In the genomic region with DNA sequence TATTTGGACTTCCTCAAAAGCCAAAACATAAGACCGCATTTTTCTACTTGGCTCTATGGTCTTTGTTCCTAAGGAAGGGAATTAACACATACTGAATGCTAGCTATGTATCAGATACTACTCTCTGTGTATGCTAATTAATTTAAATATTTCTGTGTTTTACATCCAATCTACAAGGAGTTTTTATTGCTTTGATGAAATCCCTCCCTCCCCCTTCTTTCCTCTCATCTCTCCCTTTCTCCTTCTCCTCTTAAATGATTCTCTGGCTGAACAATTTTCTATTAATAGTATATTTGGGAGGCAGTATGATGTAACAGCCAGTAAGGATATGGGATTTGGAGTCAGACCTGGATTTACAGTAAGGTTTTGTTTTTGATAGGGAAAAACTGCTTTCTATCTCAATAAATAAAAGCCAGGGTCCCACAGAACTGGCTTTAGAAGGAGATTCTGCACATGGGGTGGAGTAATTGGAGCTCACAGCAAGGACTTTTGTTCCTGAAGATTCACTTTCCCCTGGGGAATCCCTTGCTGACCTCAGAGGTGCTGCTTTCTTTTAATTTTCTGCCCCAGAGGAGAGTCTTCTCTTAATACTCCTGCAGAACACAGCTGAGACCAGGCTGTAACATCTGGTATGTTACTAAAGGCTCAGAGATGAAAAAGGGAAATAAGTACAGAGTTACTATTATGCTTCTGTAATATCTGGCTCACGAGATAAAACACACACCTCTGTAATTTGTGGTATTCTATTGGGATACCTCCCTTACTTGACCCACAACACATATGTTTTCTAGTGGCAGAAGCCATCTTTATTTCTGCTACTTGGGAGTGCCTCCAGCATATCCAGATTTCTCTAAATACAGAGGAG, we compare ENCODE assay signal across 8 cellular contexts. TPM values are rescaled to one million over a fixed set of nuclear protein-coding genes. Genes with fewer than 3 reads are reported as not detected.
DNase-seq lines count a peak whose midpoint lies in the region; ATAC-seq and TF ChIP-seq lines count a peak whose summit lies in the region.

No MANE protein-coding gene starts in this region.

- peaks cover 6% of the 10 kb centered on the region for H3K36me3 Mint-ChIP-seq in activated T-helper 2 cell treated with anti-CD3 and anti-CD28 coated beads, Interferon-gamma antibody, Interleukin-2, Interleukin-4, amounts not matched to agents 10 μg/mL and 5 μg/mL and 100 μg/mL, durations not matched to agents 14 hours and 24 hours and 36 hours (ENCODE audit: low read depth)
- no peaks in the 10 kb centered on the region for H3K36me3 Mint-ChIP-seq in Caco-2 (ENCODE audit: insufficient read depth, unreplicated experiment)

- no peaks in the 10 kb centered on the region for H3K27me3 Mint-ChIP-seq in activated T-helper 2 cell treated with anti-CD3 and anti-CD28 coated beads, Interferon-gamma antibody, Interleukin-2, Interleukin-4, amounts not matched to agents 10 μg/mL and 5 μg/mL and 100 μg/mL, durations not matched to agents 14 hours and 24 hours and 36 hours (ENCODE audit: low read depth)
- no peaks in the 10 kb centered on the region for H3K27me3 Mint-ChIP-seq in Caco-2 (ENCODE audit: insufficient read depth, unreplicated experiment)

- peak overlapping the region; percentile 77 for H3K27ac Mint-ChIP-seq in activated T-helper 2 cell treated with anti-CD3 and anti-CD28 coated beads, Interferon-gamma antibody, Interleukin-2, Interleukin-4, amounts not matched to agents 10 μg/mL and 5 μg/mL and 100 μg/mL, durations not matched to agents 14 hours and 24 hours and 36 hours
- no peak overlapping the region for H3K27ac Mint-ChIP-seq in Caco-2 (ENCODE audit: unreplicated experiment)

- no peak overlapping the region for H2AFZ ChIP-seq in mesenchymal stem cell (ENCODE audit: low read depth, low read length)

- POLR2A ChIA-PET in Caco-2 (lab: Charles Lee) = interaction anchor here (1.3 kb wide), 1 partner anchor 14 kb away, joined by 3 read pairs; no protein-coding TSS in a partner anchor

- BruUV-seq in Caco-2 (replicated peaks; lab: Mats Ljungman, UMichigan) = no TSS peak

- no peak overlapping the region for H2BK12ac ChIP-seq in mesenchymal stem cell (ENCODE audit: low read length in 2 of 2)

- H3K14ac ChIP-seq in mesenchymal stem cell (ENCODE audit: low read length in 2 of 2) = no peak overlapping the region

- CTCF ChIA-PET in Caco-2 (lab: Charles Lee) = no interaction called here

- no peak overlapping the region for H2BK5ac ChIP-seq in mesenchymal stem cell (ENCODE audit: low read depth, low read length, poor library complexity, severe bottlenecking)

- intact Hi-C loops in activated T-helper 2 cell treated with anti-CD3 and anti-CD28 coated beads, Interferon-gamma antibody, Interleukin-2, Interleukin-4, amounts not matched to agents 10 μg/mL and 5 μg/mL and 100 μg/mL, durations not matched to agents 14 hours and 24 hours and 36 hours (cut with micrococcal nuclease) = loop anchor here (1.0 to 2.0 kb wide), 3 partner anchors 13 to 45 kb away; a partner anchor contains a TSS
- intact Hi-C loops in Caco-2 (cut with micrococcal nuclease; ENCODE audit: unreplicated experiment) = no loop called here

- no peak overlapping the region for H4K8ac ChIP-seq in mesenchymal stem cell (ENCODE audit: low read length)

- no peak overlapping the region for H2BK120ac ChIP-seq in mesenchymal stem cell (ENCODE audit: low read depth, low read length)

- H3K4me3 Mint-ChIP-seq in activated T-helper 2 cell treated with anti-CD3 and anti-CD28 coated beads, Interferon-gamma antibody, Interleukin-2, Interleukin-4, amounts not matched to agents 10 μg/mL and 5 μg/mL and 100 μg/mL, durations not matched to agents 14 hours and 24 hours and 36 hours (ENCODE audit: low read depth) = peak overlapping the region; percentile 52
- no peak overlapping the region for H3K4me3 Mint-ChIP-seq in Caco-2 (ENCODE audit: unreplicated experiment)

- H2BK15ac ChIP-seq in mesenchymal stem cell (ENCODE audit: low read depth, poor library complexity, severe bottlenecking) = no peak overlapping the region

- DNase-seq in DMS153 (lab: John Stamatoyannopoulos, UW) (peak; percentile 52), mesenchymal stem cell (peak; percentile 45), Caco-2 (no peak), left lobe of liver (ENCODE audit: low spot score) (no peak)
- peak; percentile 12 for DNase-seq in Jurkat, Clone E6-1 (ENCODE audit: low read depth, low spot score)
- DNase-seq in activated T-helper 2 cell treated with anti-CD3 and anti-CD28 coated beads, Interferon-gamma antibody, Interleukin-2, Interleukin-4, amounts not matched to agents 10 μg/mL and 5 μg/mL and 100 μg/mL, durations not matched to agents 14 hours and 24 hours and 36 hours (ENCODE audit: low spot score) = no peak
- no peak for DNase-seq in activated effector memory CD4-positive, alpha-beta T cell treated with Interleukin-2 at 50 U/mL for 16 hours

- no peak overlapping the region for H3K4ac ChIP-seq in mesenchymal stem cell (ENCODE audit: low read depth in 1 of 2, low read length in 2 of 2)

- H3K9ac ChIP-seq in mesenchymal stem cell (ENCODE audit: low read length) = peak overlapping the region; percentile 67

- no peak overlapping the region; the same call in 1 of the 2 replicates for H3K4me3 ChIP-seq in Jurkat, Clone E6-1 (ENCODE audit: low read length)
- no peak overlapping the region for H3K4me3 ChIP-seq in mesenchymal stem cell (ENCODE audit: insufficient read depth in 1 of 2, low read depth in 1 of 2, low read length in 2 of 2)
- H3K4me3 ChIP-seq in Caco-2 (ENCODE audit: low read depth, low read length) = no peak overlapping the region

- no peak overlapping the region for H2AK5ac ChIP-seq in mesenchymal stem cell (ENCODE audit: low read length, severe bottlenecking)

- H3K79me1 ChIP-seq in mesenchymal stem cell (replicated peaks; ENCODE audit: low read length, poor library complexity, severe bottlenecking) = peaks cover 1% of the 10 kb centered on the region

- no CpG with 5 or more reads among the region's 2 CpGs for WGBS in mesenchymal stem cell

- no peak overlapping the region for H3K23ac ChIP-seq in mesenchymal stem cell (ENCODE audit: low read length in 2 of 2)

- H4K91ac ChIP-seq in mesenchymal stem cell (ENCODE audit: low read length) = no peak overlapping the region

- H3K4me1 ChIP-seq in mesenchymal stem cell (ENCODE audit: control insufficient read depth, insufficient read depth, low read depth, low read length) (no peaks in the 10 kb centered on the region), Caco-2 (peaks cover 8% of the 10 kb centered on the region; the same call in 1 of the 2 replicates)

- no peaks in the 10 kb centered on the region for H3K9me3 ChIP-seq in mesenchymal stem cell (ENCODE audit: control insufficient read depth, low read length)
- no peaks in the 10 kb centered on the region for H3K9me3 ChIP-seq in Caco-2

- H3K27ac ChIP-seq in mesenchymal stem cell (ENCODE audit: low read length, poor library complexity, severe bottlenecking) = no peak overlapping the region

- H3K36me3 ChIP-seq in mesenchymal stem cell (ENCODE audit: control insufficient read depth in 1 of 2, insufficient read depth in 2 of 2, low read depth in 1 of 2, low read length in 2 of 2) (no peaks in the 10 kb centered on the region), Caco-2 (ENCODE audit: control insufficient read depth, insufficient read depth, low read length) (no peaks in the 10 kb centered on the region)

- H3K9me3 Mint-ChIP-seq in activated T-helper 2 cell treated with anti-CD3 and anti-CD28 coated beads, Interferon-gamma antibody, Interleukin-2, Interleukin-4, amounts not matched to agents 10 μg/mL and 5 μg/mL and 100 μg/mL, durations not matched to agents 14 hours and 24 hours and 36 hours = no peaks in the 10 kb centered on the region
- no peaks in the 10 kb centered on the region for H3K9me3 Mint-ChIP-seq in Caco-2 (ENCODE audit: unreplicated experiment)

- H3K18ac ChIP-seq in mesenchymal stem cell (ENCODE audit: low read depth in 1 of 2, low read length in 2 of 2) = no peak overlapping the region

- peaks cover 42% of the 10 kb centered on the region for H3K4me1 Mint-ChIP-seq in activated T-helper 2 cell treated with anti-CD3 and anti-CD28 coated beads, Interferon-gamma antibody, Interleukin-2, Interleukin-4, amounts not matched to agents 10 μg/mL and 5 μg/mL and 100 μg/mL, durations not matched to agents 14 hours and 24 hours and 36 hours (ENCODE audit: low read depth)
- H3K4me1 Mint-ChIP-seq in Caco-2 (ENCODE audit: low read depth, unreplicated experiment) = peaks cover 5% of the 10 kb centered on the region

- H3K27me3 ChIP-seq in mesenchymal stem cell (ENCODE audit: control insufficient read depth in 1 of 2, insufficient read depth in 1 of 2, low read length in 2 of 2) (no peaks in the 10 kb centered on the region), Caco-2 (replicated peaks; ENCODE audit: control insufficient read depth, insufficient read depth, low read length) (no peaks in the 10 kb centered on the region)

- ATAC-seq in HG03159 (IDR thresholded peaks at IDR 0.05; ENCODE audit: unreplicated experiment) (no peak), left lobe of liver (no peak)

- TF ChIP-seq CTCF in Caco-2 (IDR thresholded peaks at IDR 0.05; ENCODE audit: insufficient read depth in 1 of 2, low read depth in 1 of 2, low read length in 1 of 2, severe bottlenecking in 1 of 2, unreplicated experiment in 1 of 2) = no peak

- no peak overlapping the region for H3K4me2 ChIP-seq in mesenchymal stem cell (ENCODE audit: low read length, poor library complexity, severe bottlenecking)

RNA-seq across cellular contexts. Expression of a gene that starts 13.3 kb away (rescaled TPM):
- 26.5 TPM for polyA plus RNA-seq in Jurkat, Clone E6-1 (2012; ENCODE audit: insufficient read depth, insufficient read length)
- 62.6 and 68.0 TPM in 2 replicates for total RNA-seq in activated T-helper 2 cell treated with anti-CD3 and anti-CD28 coated beads, Interferon-gamma antibody, Interleukin-2, Interleukin-4, amounts not matched to agents 10 μg/mL and 5 μg/mL and 100 μg/mL, durations not matched to agents 14 hours and 24 hours and 36 hours
- 4.3 TPM for polyA plus RNA-seq in mesenchymal stem cell (2013, experiment 1 of 2)
- polyA plus RNA-seq in mesenchymal stem cell (2013, experiment 2 of 2) = 4.4 TPM
- 29.5 and 29.8 TPM in 2 replicates for total RNA-seq in Caco-2 (2022)
- 35.6 TPM for total RNA-seq in left lobe of liver

Comparison
In these comparisons a context has a peak if more than half of its experiments do, and no peak if none do; other contexts are left out.
1. DNase-seq: peak in DMS153 (single experiment), Jurkat, Clone E6-1 (single experiment) and mesenchymal stem cell (single experiment); none in activated T-helper 2 cell treated with anti-CD3 and anti-CD28 coated beads, Interferon-gamma antibody, Interleukin-2, Interleukin-4, amounts not matched to agents 10 μg/mL and 5 μg/mL and 100 μg/mL, durations not matched to agents 14 hours and 24 hours and 36 hours (single experiment), activated effector memory CD4-positive, alpha-beta T cell treated with Interleukin-2 at 50 U/mL for 16 hours (single experiment), Caco-2 (0 of 2) and left lobe of liver (single experiment).